Comparison of ENCODE assay signal across 9 cellular contexts in genomic region chr6:79250107-79250514, GRCh38. TPM values are rescaled to one million over a fixed set of nuclear protein-coding genes. Genes with fewer than 3 reads are reported as not detected.
DNase-seq lines count a peak whose midpoint lies in the region; ATAC-seq, FAIRE-seq and TF ChIP-seq lines count a peak whose summit lies in the region.
"Had no signal": no experiment of that assay in that cellular context is flagged by ENCODE, and none has a peak within 500 bp of the region (broad histone marks: within the 10 kb centered on the region; RNA-seq: fewer than 3 reads in every experiment).

No MANE protein-coding gene starts in this region.

- TF ChIP-seq CTCF in HepG2 (CRISPR knock-in tag; IDR thresholded peaks at IDR 0.05) = peak; percentile 29; the same call in 1 of the 2 replicates
- no peak for TF ChIP-seq CTCF in ascending aorta (IDR thresholded peaks at IDR 0.05)
- no peak for TF ChIP-seq CTCF in suprapubic skin (IDR thresholded peaks at IDR 0.05)

- no peak overlapping the region for H3K4me3 ChIP-seq in HepG2 (replicated peaks in 1 of 3; ENCODE audit: insufficient read depth in 1 of 3, low read depth in 2 of 3, low read length in 3 of 3)
- H3K4me3 ChIP-seq in ascending aorta = no peak overlapping the region
- H3K4me3 ChIP-seq in suprapubic skin = no peak overlapping the region
- H3K4me3 ChIP-seq: skin epidermis had no signal

- H3K27ac ChIP-seq in HepG2 (ENCODE audit: extremely low read length, insufficient read depth, low read length) (no peak overlapping the region), ascending aorta (no peak overlapping the region), suprapubic skin (no peak overlapping the region)
- H3K27ac ChIP-seq: skin epidermis had no signal

- peak; percentile 4 for DNase-seq in HT1080 (ENCODE audit: low read depth)
- peak; percentile 20 for DNase-seq in HepG2 (ENCODE audit: low spot score)
- DNase-seq in effector CD8-positive, alpha-beta T cell (lab: John Stamatoyannopoulos, UW) = no peak
- DNase-seq in GF-D8 (lab: John Stamatoyannopoulos, UW) = no peak
- no peak for DNase-seq in ascending aorta (ENCODE audit: low spot score in 2 of 2)
- DNase-seq in suprapubic skin (ENCODE audit: low spot score in 2 of 2) = no peak

- no peak for TF ChIP-seq POLR2A in HepG2 (IDR thresholded peaks at IDR 0.05; ENCODE audit: insufficient read depth in 1 of 2, low read depth in 2 of 2, low read length in 2 of 2)
- no peak for TF ChIP-seq POLR2A in suprapubic skin (IDR thresholded peaks at IDR 0.05)

- H3K4me1 ChIP-seq in HepG2 (ENCODE audit: insufficient read depth, low read length) (no peaks in the 10 kb centered on the region), ascending aorta (no peaks in the 10 kb centered on the region), suprapubic skin (no peaks in the 10 kb centered on the region)

- CTCF ChIA-PET in HepG2 (lab: Yijun Ruan, JAX; ENCODE audit: low intra/inter-chr PET ratio, low total read pairs) = interaction anchor here (0.6 kb wide), 1 partner anchor 202 kb away, joined by 3 read pairs; no protein-coding TSS in a partner anchor

- H3K79me2 ChIP-seq in HepG2 (ENCODE audit: insufficient read depth, low read length) = no peaks in the 10 kb centered on the region

- TF ChIP-seq RAD21 in HepG2 (CRISPR knock-in tag; IDR thresholded peaks at IDR 0.05) = no peak

- ATAC-seq in GM18499 (IDR thresholded peaks at IDR 0.05; ENCODE audit: insufficient read depth, unreplicated experiment) (peak; percentile 76), GM21576 (IDR thresholded peaks at IDR 0.05; ENCODE audit: unreplicated experiment) (peak; percentile 87), HepG2 (0 out of 3 replicates have a peak, but pooled peaks have one; percentile 26)

- H2AFZ ChIP-seq in HepG2 (ENCODE audit: low read length) = no peak overlapping the region

- no TSS peak for BruUV-seq in HepG2 (replicated peaks; lab: Mats Ljungman, UMichigan)

- no peak overlapping the region for H3K4me2 ChIP-seq in HepG2 (ENCODE audit: low read depth, low read length)

- POLR2A ChIA-PET in HepG2 (lab: Yijun Ruan, JAX) = no interaction called here

- FAIRE-seq in HepG2 (lab: Jason Lieb, UNC) = no peak

- in situ Hi-C loops in HepG2 (cut with HindIII; ENCODE audit: extremely low pct_ligation_motif_present, low pct_unique_long_range_greater_than_20kb) = no loop called here

- intact Hi-C loops in HepG2 (cut with micrococcal nuclease; ENCODE audit: unreplicated experiment) (no loop called here), ascending aorta (cut with DNase I) (no loop called here)

- no peaks in the 10 kb centered on the region for H4K20me1 ChIP-seq in HepG2 (ENCODE audit: insufficient read depth, low read length)

- H3K9ac ChIP-seq in HepG2 (ENCODE audit: insufficient read depth, low read depth, low read length) = no peak overlapping the region

- H3K27me3 ChIP-seq in HepG2 (ENCODE audit: control insufficient read depth in 1 of 2, insufficient read depth in 2 of 2, low read length in 2 of 2) = no peaks in the 10 kb centered on the region
- no peaks in the 10 kb centered on the region for H3K27me3 ChIP-seq in ascending aorta
- no peaks in the 10 kb centered on the region for H3K27me3 ChIP-seq in suprapubic skin

- H3K36me3 ChIP-seq in HepG2 (replicated peaks in 1 of 2; ENCODE audit: control insufficient read depth in 1 of 2, insufficient read depth in 2 of 2, low read length in 2 of 2) (no peaks in the 10 kb centered on the region), ascending aorta (no peaks in the 10 kb centered on the region), suprapubic skin (no peaks in the 10 kb centered on the region)

- TF ChIP-seq EP300 in HepG2 (IDR thresholded peaks at IDR 0.05; ENCODE audit: low read depth in 2 of 2, low read length in 2 of 2) (no peak), HepG2 (CRISPR knock-in tag; IDR thresholded peaks at IDR 0.05; ENCODE audit: borderline replicate concordance) (no peak), suprapubic skin (IDR thresholded peaks at IDR 0.05) (no peak)

- H3K9me3 ChIP-seq in HepG2 (ENCODE audit: low read length) = no peaks in the 10 kb centered on the region
- no peaks in the 10 kb centered on the region for H3K9me3 ChIP-seq in ascending aorta
- H3K9me3 ChIP-seq in suprapubic skin = no peaks in the 10 kb centered on the region

- WGBS in HepG2 (ENCODE audit: low lambda C conversion rate) = 38% methylated on average over 2 of the region's 2 CpGs
- WGBS in suprapubic skin = 75% methylated on average over 2 of the region's 2 CpGs

TF ChIP-seq in HepG2, 621 proteins besides CTCF, POLR2A, EP300 and RAD21:
- TF ChIP-seq ZNF362 (CRISPR knock-in tag; IDR thresholded peaks at IDR 0.05; ENCODE audit: borderline replicate concordance) (peak; percentile 79), STAG1 (CRISPR knock-in tag; IDR thresholded peaks at IDR 0.05) (peak; percentile 53), ZNF704 (CRISPR knock-in tag; IDR thresholded peaks at IDR 0.05; ENCODE audit: borderline replicate concordance) (no peak)

RNA-seq across cellular contexts. Expression of gene HMGN3, which starts 15.6 kb away (rescaled TPM):
- 66.0 and 67.3 TPM in 2 replicates for total RNA-seq in HT1080 (2014; rRNA removed; shearing (Covaris generic))
- polyA plus RNA-seq in HT1080 (2015; cell fraction: cytosol; rRNA removed) = 33.2 and 35.1 TPM in 2 replicates
- polyA plus RNA-seq in HT1080 (2015; cell fraction: nucleus; rRNA removed) = 15.9 and 17.1 TPM in 2 replicates
- total RNA-seq in HepG2 (2016; rRNA removed; fragmentation: Illumina TruSeq; extraction: Trizol) (145 and 212 TPM in 2 replicates), ascending aorta (32.7 TPM), suprapubic skin (10 to 100 TPM; 31.0 to 37.8 (median 35.9) TPM)
- 39.0 and 47.5 TPM in 2 replicates for total RNA-seq in HepG2 (2016; cell fraction: cytosol; rRNA removed; fragmentation: Illumina TruSeq; extraction: Trizol; ENCODE audit: low read depth)
- 143 and 216 TPM in 2 replicates for total RNA-seq in HepG2 (2016; cell fraction: insoluble cytoplasmic fraction; rRNA removed; fragmentation: Illumina TruSeq; extraction: Trizol)
- 52.6 and 56.2 TPM in 2 replicates for total RNA-seq in HepG2 (2016; cell fraction: membrane; rRNA removed; fragmentation: Illumina TruSeq; extraction: Trizol)
- total RNA-seq in HepG2 (2016; cell fraction: nucleus; rRNA removed; fragmentation: Illumina TruSeq; extraction: Trizol) = 70.2 and 76.8 TPM in 2 replicates
- polyA plus RNA-seq in HepG2 (2011; rRNA removed) = 61.8 and 67.9 TPM in 2 replicates
- polyA plus RNA-seq in HepG2 (2011; cell fraction: cytosol; rRNA removed) = 24.8 and 33.6 TPM in 2 replicates
- 78.1 and 86.2 TPM in 2 replicates for polyA plus RNA-seq in HepG2 (2011; cell fraction: nucleus; rRNA removed)
- polyA plus RNA-seq in HepG2 (2012) = 48.9 and 78.2 TPM in 2 replicates
- 58.5 and 83.4 TPM in 2 replicates for polyA plus RNA-seq in HepG2 (2016; cell fraction: cytosol; fragmentation: Illumina TruSeq; extraction: Trizol; ENCODE audit: low read depth)
- polyA plus RNA-seq in HepG2 (2016; cell fraction: insoluble cytoplasmic fraction; fragmentation: Illumina TruSeq; extraction: Trizol; ENCODE audit: low read depth) = 297 and 339 TPM in 2 replicates
- 73.2 and 77.0 TPM in 2 replicates for polyA plus RNA-seq in HepG2 (2016; cell fraction: membrane; fragmentation: Illumina TruSeq; extraction: Trizol; ENCODE audit: low read depth)
- 156 and 167 TPM in 2 replicates for polyA plus RNA-seq in HepG2 (2016; cell fraction: nucleus; fragmentation: Illumina TruSeq; extraction: Trizol; ENCODE audit: insufficient read depth, low read depth)
- 2.4 and 12.5 TPM in 2 replicates for polyA minus RNA-seq in HepG2 (2011; rRNA and poly(A)+ RNA removed; ENCODE audit: low replicate concordance)
- polyA minus RNA-seq in HepG2 (2011; cell fraction: cytosol; rRNA and poly(A)+ RNA removed) = 11.9 and 14.2 TPM in 2 replicates
- 22.8 and 28.2 TPM in 2 replicates for polyA minus RNA-seq in HepG2 (2011; cell fraction: nucleus; rRNA and poly(A)+ RNA removed)

Comparison
In these comparisons a context has a peak if more than half of its experiments do, and no peak if none do; other contexts are left out.
1. ATAC-seq: peak in every context shown above with its lines; median percentile 87 in GM21576; 76 in GM18499; 26 in HepG2.
2. DNase-seq: peak in HT1080 (single experiment) and HepG2 (single experiment); none in effector CD8-positive, alpha-beta T cell (single experiment), GF-D8 (single experiment), ascending aorta (0 of 2) and suprapubic skin (0 of 2).